ENCODE assay signal across 1 cellular context in genomic region chr1:154476791-154477190, GRCh38.
TF ChIP-seq lines count a peak whose summit lies in the region.

No MANE protein-coding gene starts in this region.

TF ChIP-seq in HCT116, 20 proteins besides CTCF, POLR2A, EP300 and RAD21 (continued from another document):
- no peak for TF ChIP-seq ZBTB33 (IDR thresholded peaks at IDR 0.05; ENCODE audit: extremely low read depth, insufficient replicate concordance, low read length)
- no peak for TF ChIP-seq TCF7L2 (IDR thresholded peaks at IDR 0.05; ENCODE audit: borderline replicate concordance, extremely low read depth, insufficient read depth, insufficient read length)
- TF ChIP-seq MAX (IDR thresholded peaks at IDR 0.05): peak; percentile 70; the same call in 1 of the 2 replicates
- TF ChIP-seq CBX3 (IDR thresholded peaks at IDR 0.05; ENCODE audit: low read depth): peak; percentile 59; the same call in 1 of the 2 replicates
- TF ChIP-seq SRF (IDR thresholded peaks at IDR 0.05; ENCODE audit: low read depth): no peak
- no peak for TF ChIP-seq POLR2AphosphoS5 (IDR thresholded peaks at IDR 0.05; ENCODE audit: low read depth, low read length)
- TF ChIP-seq EGR1 (IDR thresholded peaks at IDR 0.05; ENCODE audit: low read depth): no peak
- TF ChIP-seq ZNF274 (IDR thresholded peaks at IDR 0.05; ENCODE audit: low read depth, low read length): no peak
- TF ChIP-seq CEBPB (IDR thresholded peaks at IDR 0.05; ENCODE audit: low read depth): no peak; the same call in 1 of the 2 replicates
- TF ChIP-seq ELF1 (IDR thresholded peaks at IDR 0.05; ENCODE audit: borderline replicate concordance, low read depth): no peak
- no peak for TF ChIP-seq SIN3A (IDR thresholded peaks at IDR 0.05; ENCODE audit: low read depth)
- TF ChIP-seq YY1 (IDR thresholded peaks at IDR 0.05; ENCODE audit: extremely low read depth, insufficient replicate concordance, low read depth, low read length): no peak
TF ChIP-seq in HCT116: peak in this region for 5.
